Comparison of ENCODE assay signal across 14 cellular contexts in the genomic region with DNA sequence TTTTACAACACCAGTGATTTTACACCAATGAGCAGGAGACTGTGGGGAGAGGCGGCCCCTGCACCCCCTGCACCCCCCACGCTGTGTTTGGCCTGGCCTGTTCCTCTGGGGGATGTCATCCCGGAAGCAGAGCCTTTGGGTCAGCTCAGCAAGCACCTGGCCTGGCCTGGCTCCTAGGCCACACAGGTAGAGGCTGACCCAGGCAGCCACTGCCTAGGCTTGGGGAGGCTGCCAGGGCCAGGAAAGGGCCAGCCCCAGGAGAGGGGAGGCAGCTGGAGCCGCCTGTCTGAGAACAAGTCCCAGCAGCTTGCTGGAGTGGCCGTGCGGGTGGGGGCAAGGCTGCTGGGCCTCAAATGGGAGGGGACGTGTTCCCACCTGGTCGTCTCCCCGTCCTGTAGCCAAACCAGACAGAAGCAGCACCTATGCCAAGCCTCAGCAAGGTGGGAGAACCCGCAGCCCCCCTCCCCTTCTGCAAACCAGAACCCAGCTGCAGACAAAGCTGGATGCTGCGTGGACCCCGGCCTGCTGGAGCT. TPM values are rescaled to one million over a fixed set of nuclear protein-coding genes. Genes with fewer than 3 reads are reported as not detected.
DNase-seq lines count a peak whose midpoint lies in the region; ATAC-seq, FAIRE-seq and TF ChIP-seq lines count a peak whose summit lies in the region.
"Had no signal": no experiment of that assay in that cellular context is flagged by ENCODE, and none has a peak within 500 bp of the region (broad histone marks: within the 10 kb centered on the region; RNA-seq: fewer than 3 reads in every experiment).

No MANE protein-coding gene starts in this region.

- no peak for TF ChIP-seq CTCF in kidney (IDR thresholded peaks at IDR 0.05; ENCODE audit: borderline replicate concordance, extremely low read depth, insufficient read depth)

- H3K9ac ChIP-seq in kidney (ENCODE audit: low read length in 2 of 2) = no peak overlapping the region

- H3K27ac ChIP-seq in kidney (ENCODE audit: low read depth in 2 of 2, low read length in 2 of 2) = peak overlapping the region; percentile 13 to 45
- peak overlapping the region; percentile 79 for H3K27ac ChIP-seq in temporal lobe (ENCODE audit: low read depth, low read length)

- peaks cover 23% of the 10 kb centered on the region for H3K4me1 Mint-ChIP-seq in activated CD4-positive, alpha-beta T cell treated with anti-CD3 and anti-CD28 coated beads, Interleukin-2, amount 10 ng/mL, durations not matched to agents 24 days and 14 days
- peaks cover 51% of the 10 kb centered on the region for H3K4me1 Mint-ChIP-seq in activated naive CD4-positive, alpha-beta T cell treated with anti-CD3 and anti-CD28 coated beads, Interleukin-2, amount 50 U/mL, for 24 hours

- no peaks in the 10 kb centered on the region for H3K9me3 Mint-ChIP-seq in activated CD4-positive, alpha-beta T cell treated with anti-CD3 and anti-CD28 coated beads, Interleukin-2, amount 10 ng/mL, durations not matched to agents 24 days and 14 days
- H3K9me3 Mint-ChIP-seq in activated naive CD4-positive, alpha-beta T cell treated with anti-CD3 and anti-CD28 coated beads, Interleukin-2, amount 50 U/mL, for 24 hours = no peaks in the 10 kb centered on the region

- H3K27me3 Mint-ChIP-seq in activated CD4-positive, alpha-beta T cell treated with anti-CD3 and anti-CD28 coated beads, Interleukin-2, amount 10 ng/mL, durations not matched to agents 24 days and 14 days = no peaks in the 10 kb centered on the region
- H3K27me3 Mint-ChIP-seq in activated naive CD4-positive, alpha-beta T cell treated with anti-CD3 and anti-CD28 coated beads, Interleukin-2, amount 50 U/mL, for 24 hours = no peaks in the 10 kb centered on the region

- H3K9me3 ChIP-seq in kidney (ENCODE audit: control insufficient read depth in 1 of 2, low read length in 2 of 2) = no peaks in the 10 kb centered on the region
- H3K9me3 ChIP-seq: pancreas had no signal

- FAIRE-seq in kidney (lab: Jason Lieb, UNC) = no peak
- FAIRE-seq: colon, pancreas, TTC549 had no signal

- no peak for ATAC-seq in GM21526 (IDR thresholded peaks at IDR 0.05; ENCODE audit: low FRiP score, unreplicated experiment)

- H3K4me3 ChIP-seq in kidney (ENCODE audit: low read length in 2 of 2) = no peak overlapping the region
- H3K4me3 ChIP-seq: pancreas had no signal

- H3K4me3 Mint-ChIP-seq in activated CD4-positive, alpha-beta T cell treated with anti-CD3 and anti-CD28 coated beads, Interleukin-2, amount 10 ng/mL, durations not matched to agents 24 days and 14 days = peak overlapping the region; percentile 82
- no peak overlapping the region for H3K4me3 Mint-ChIP-seq in activated naive CD4-positive, alpha-beta T cell treated with anti-CD3 and anti-CD28 coated beads, Interleukin-2, amount 50 U/mL, for 24 hours

- intact Hi-C loops in activated CD4-positive, alpha-beta T cell treated with anti-CD3 and anti-CD28 coated beads, Interleukin-2, amount 10 ng/mL, durations not matched to agents 24 days and 14 days (cut with micrococcal nuclease) = no loop called here
- intact Hi-C loops in kidney (cut with DNase I) = no loop called here

- peak overlapping the region; percentile 99 for H3K27ac Mint-ChIP-seq in activated CD4-positive, alpha-beta T cell treated with anti-CD3 and anti-CD28 coated beads, Interleukin-2, amount 10 ng/mL, durations not matched to agents 24 days and 14 days
- peak overlapping the region; percentile 85 for H3K27ac Mint-ChIP-seq in activated naive CD4-positive, alpha-beta T cell treated with anti-CD3 and anti-CD28 coated beads, Interleukin-2, amount 50 U/mL, for 24 hours

- H3K36me3 Mint-ChIP-seq in activated CD4-positive, alpha-beta T cell treated with anti-CD3 and anti-CD28 coated beads, Interleukin-2, amount 10 ng/mL, durations not matched to agents 24 days and 14 days (ENCODE audit: low read depth) = no peaks in the 10 kb centered on the region
- H3K36me3 Mint-ChIP-seq in activated naive CD4-positive, alpha-beta T cell treated with anti-CD3 and anti-CD28 coated beads, Interleukin-2, amount 50 U/mL, for 24 hours = no peaks in the 10 kb centered on the region

- DNase-seq in activated CD4-positive, alpha-beta T cell treated with anti-CD3 and anti-CD28 coated beads, Interleukin-2, amount 10 ng/mL, durations not matched to agents 24 days and 14 days = no peak
- no peak for DNase-seq in activated CD4-positive, alpha-beta T cell treated with anti-CD3 and anti-CD28 coated beads, Interleukin-2, amount 50 U/mL, for 48 hours
- peak; percentile 74 for DNase-seq in kidney
- DNase-seq in amniotic stem cell (lab: John Stamatoyannopoulos, UW) = no peak
- no peak for DNase-seq in H4 (ENCODE audit: low spot score)
- DNase-seq: ACHN, kidney glomerular epithelial cell, NCI-H446 had no signal

- no peaks in the 10 kb centered on the region for H3K36me3 ChIP-seq in kidney (ENCODE audit: control insufficient read depth in 1 of 2, insufficient read depth in 2 of 2, low read length in 2 of 2)
- H3K36me3 ChIP-seq: pancreas had no signal

- H3K4me1 ChIP-seq in kidney (ENCODE audit: control insufficient read depth in 1 of 2, insufficient read depth in 1 of 2, low read depth in 1 of 2, low read length in 2 of 2) = peaks cover 0 to 8% of the 10 kb centered on the region in 2 donors
- H3K4me1 ChIP-seq: pancreas had no signal

RNA-seq across cellular contexts. Expression of gene DBH, which starts 46.9 kb away (rescaled TPM):
- total RNA-seq in activated CD4-positive, alpha-beta T cell treated with anti-CD3 and anti-CD28 coated beads, Interleukin-2, amount 10 ng/mL, durations not matched to agents 24 days and 14 days = not detected in 2 replicates
- total RNA-seq in kidney = not detected
- 0.39 TPM for polyA plus RNA-seq in kidney (ENCODE audit: insufficient read depth, low read depth, low replicate concordance)
- total RNA-seq in temporal lobe = not detected
- not detected in 2 replicates for total RNA-seq in H4 (2014; rRNA removed; shearing (Covaris generic))
- total RNA-seq: pancreas had no signal

RNA-seq across cellular contexts. Expression of gene SARDH, which starts 55.1 kb away (rescaled TPM):
- 0.54 and 0.68 TPM in 2 replicates for total RNA-seq in activated CD4-positive, alpha-beta T cell treated with anti-CD3 and anti-CD28 coated beads, Interleukin-2, amount 10 ng/mL, durations not matched to agents 24 days and 14 days
- total RNA-seq in kidney = 4.6 TPM
- 12.0 TPM for polyA plus RNA-seq in kidney (ENCODE audit: insufficient read depth, low read depth, low replicate concordance)
- total RNA-seq in temporal lobe = 2.2 TPM
- total RNA-seq in H4 (2014; rRNA removed; shearing (Covaris generic)) = 0.06 and 0.49 TPM in 2 replicates
